1 cellular context compared by ENCODE assay signal in the genomic region with DNA sequence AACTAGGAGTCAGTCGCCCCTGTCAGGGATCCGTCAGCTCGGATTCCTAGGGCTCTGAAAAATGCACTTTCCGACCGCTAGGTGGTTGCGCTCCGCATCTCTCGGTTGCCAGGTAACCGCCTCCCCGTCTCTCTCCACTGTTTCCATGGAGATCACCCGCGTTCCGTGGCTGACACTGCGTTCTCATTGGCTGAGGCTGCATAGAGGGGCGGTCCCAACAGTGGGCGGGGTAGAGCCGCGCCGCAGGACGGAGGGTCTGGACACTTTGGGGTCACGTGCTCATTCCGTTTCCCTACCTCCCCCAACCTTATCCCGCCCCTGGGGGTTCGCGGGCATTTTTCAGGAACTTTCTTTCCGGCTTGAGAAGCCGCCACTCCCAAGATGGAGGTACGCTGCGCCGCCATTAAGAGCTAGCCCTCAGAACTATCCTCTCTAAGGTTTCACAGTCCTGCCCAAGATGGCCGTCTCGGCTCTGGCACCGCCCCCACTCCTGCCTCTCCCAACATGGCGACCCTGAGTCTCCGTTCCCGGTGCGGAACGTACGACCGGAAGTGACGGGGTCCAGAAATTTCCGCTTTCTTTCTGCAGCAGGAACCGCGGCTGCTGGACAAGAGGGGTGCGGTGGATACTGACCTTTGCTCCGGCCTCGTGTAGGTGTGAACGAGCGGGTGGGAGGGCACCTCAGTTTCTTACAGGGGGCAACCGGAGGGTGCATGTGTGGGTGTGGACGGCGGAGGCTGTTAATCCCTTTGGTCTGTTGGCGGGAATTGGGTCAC.
TF ChIP-seq lines count a peak whose summit lies in the region.

A gene (minus strand): TSS at position 65 of the 776 bp plus-strand sequence. CDS start 105 bp downstream, outside the sequence.
A gene with protein sequence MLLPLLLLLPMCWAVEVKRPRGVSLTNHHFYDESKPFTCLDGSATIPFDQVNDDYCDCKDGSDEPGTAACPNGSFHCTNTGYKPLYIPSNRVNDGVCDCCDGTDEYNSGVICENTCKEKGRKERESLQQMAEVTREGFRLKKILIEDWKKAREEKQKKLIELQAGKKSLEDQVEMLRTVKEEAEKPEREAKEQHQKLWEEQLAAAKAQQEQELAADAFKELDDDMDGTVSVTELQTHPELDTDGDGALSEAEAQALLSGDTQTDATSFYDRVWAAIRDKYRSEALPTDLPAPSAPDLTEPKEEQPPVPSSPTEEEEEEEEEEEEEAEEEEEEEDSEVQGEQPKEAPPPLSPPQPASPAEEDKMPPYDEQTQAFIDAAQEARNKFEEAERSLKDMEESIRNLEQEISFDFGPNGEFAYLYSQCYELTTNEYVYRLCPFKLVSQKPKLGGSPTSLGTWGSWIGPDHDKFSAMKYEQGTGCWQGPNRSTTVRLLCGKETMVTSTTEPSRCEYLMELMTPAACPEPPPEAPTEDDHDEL (plus strand): TSS at position 579 of the 776 bp plus-strand sequence. CDS start 483 bp downstream, outside the sequence.

TF ChIP-seq in HepG2, 621 proteins besides CTCF, POLR2A, EP300 and RAD21 (continued from another document and continues in another):
- TF ChIP-seq, protein P1, sequence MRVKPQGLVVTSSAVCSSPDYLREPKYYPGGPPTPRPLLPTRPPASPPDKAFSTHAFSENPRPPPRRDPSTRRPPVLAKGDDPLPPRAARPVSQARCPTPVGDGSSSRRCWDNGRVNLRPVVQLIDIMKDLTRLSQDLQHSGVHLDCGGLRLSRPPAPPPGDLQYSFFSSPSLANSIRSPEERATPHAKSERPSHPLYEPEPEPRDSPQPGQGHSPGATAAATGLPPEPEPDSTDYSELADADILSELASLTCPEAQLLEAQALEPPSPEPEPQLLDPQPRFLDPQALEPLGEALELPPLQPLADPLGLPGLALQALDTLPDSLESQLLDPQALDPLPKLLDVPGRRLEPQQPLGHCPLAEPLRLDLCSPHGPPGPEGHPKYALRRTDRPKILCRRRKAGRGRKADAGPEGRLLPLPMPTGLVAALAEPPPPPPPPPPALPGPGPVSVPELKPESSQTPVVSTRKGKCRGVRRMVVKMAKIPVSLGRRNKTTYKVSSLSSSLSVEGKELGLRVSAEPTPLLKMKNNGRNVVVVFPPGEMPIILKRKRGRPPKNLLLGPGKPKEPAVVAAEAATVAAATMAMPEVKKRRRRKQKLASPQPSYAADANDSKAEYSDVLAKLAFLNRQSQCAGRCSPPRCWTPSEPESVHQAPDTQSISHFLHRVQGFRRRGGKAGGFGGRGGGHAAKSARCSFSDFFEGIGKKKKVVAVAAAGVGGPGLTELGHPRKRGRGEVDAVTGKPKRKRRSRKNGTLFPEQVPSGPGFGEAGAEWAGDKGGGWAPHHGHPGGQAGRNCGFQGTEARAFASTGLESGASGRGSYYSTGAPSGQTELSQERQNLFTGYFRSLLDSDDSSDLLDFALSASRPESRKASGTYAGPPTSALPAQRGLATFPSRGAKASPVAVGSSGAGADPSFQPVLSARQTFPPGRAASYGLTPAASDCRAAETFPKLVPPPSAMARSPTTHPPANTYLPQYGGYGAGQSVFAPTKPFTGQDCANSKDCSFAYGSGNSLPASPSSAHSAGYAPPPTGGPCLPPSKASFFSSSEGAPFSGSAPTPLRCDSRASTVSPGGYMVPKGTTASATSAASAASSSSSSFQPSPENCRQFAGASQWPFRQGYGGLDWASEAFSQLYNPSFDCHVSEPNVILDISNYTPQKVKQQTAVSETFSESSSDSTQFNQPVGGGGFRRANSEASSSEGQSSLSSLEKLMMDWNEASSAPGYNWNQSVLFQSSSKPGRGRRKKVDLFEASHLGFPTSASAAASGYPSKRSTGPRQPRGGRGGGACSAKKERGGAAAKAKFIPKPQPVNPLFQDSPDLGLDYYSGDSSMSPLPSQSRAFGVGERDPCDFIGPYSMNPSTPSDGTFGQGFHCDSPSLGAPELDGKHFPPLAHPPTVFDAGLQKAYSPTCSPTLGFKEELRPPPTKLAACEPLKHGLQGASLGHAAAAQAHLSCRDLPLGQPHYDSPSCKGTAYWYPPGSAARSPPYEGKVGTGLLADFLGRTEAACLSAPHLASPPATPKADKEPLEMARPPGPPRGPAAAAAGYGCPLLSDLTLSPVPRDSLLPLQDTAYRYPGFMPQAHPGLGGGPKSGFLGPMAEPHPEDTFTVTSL (CRISPR knock-in tag; IDR thresholded peaks at IDR 0.05; ENCODE audit: borderline replicate concordance): no peak
- TF ChIP-seq, protein P2, sequence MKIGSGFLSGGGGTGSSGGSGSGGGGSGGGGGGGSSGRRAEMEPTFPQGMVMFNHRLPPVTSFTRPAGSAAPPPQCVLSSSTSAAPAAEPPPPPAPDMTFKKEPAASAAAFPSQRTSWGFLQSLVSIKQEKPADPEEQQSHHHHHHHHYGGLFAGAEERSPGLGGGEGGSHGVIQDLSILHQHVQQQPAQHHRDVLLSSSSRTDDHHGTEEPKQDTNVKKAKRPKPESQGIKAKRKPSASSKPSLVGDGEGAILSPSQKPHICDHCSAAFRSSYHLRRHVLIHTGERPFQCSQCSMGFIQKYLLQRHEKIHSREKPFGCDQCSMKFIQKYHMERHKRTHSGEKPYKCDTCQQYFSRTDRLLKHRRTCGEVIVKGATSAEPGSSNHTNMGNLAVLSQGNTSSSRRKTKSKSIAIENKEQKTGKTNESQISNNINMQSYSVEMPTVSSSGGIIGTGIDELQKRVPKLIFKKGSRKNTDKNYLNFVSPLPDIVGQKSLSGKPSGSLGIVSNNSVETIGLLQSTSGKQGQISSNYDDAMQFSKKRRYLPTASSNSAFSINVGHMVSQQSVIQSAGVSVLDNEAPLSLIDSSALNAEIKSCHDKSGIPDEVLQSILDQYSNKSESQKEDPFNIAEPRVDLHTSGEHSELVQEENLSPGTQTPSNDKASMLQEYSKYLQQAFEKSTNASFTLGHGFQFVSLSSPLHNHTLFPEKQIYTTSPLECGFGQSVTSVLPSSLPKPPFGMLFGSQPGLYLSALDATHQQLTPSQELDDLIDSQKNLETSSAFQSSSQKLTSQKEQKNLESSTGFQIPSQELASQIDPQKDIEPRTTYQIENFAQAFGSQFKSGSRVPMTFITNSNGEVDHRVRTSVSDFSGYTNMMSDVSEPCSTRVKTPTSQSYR (CRISPR knock-in tag; IDR thresholded peaks at IDR 0.05; ENCODE audit: borderline replicate concordance): peak; percentile 65; the same call in 1 of the 2 replicates
- TF ChIP-seq ZNF75D (CRISPR knock-in tag; IDR thresholded peaks at IDR 0.05; ENCODE audit: borderline replicate concordance): no peak
- no peak; the same call in 1 of the 2 replicates for TF ChIP-seq KLF6 (CRISPR knock-in tag; IDR thresholded peaks at IDR 0.05)
- peak; percentile 75; the same call in 1 of the 2 replicates for TF ChIP-seq MAZ (IDR thresholded peaks at IDR 0.05; ENCODE audit: borderline replicate concordance, low read depth, low read length)
- peak; percentile 78 for TF ChIP-seq MAZ (CRISPR knock-in tag; IDR thresholded peaks at IDR 0.05; ENCODE audit: low read depth)
- TF ChIP-seq ZSCAN29 (CRISPR knock-in tag; conservative IDR thresholded peaks at IDR 0.05): no peak
- no peak for TF ChIP-seq ZNF33A (CRISPR knock-in tag; IDR thresholded peaks at IDR 0.05; ENCODE audit: borderline replicate concordance)
- TF ChIP-seq MXD4 (CRISPR knock-in tag; IDR thresholded peaks at IDR 0.05): 0 out of 2 replicates have a peak, but pooled peaks have one; percentile 39
- TF ChIP-seq, protein P3, sequence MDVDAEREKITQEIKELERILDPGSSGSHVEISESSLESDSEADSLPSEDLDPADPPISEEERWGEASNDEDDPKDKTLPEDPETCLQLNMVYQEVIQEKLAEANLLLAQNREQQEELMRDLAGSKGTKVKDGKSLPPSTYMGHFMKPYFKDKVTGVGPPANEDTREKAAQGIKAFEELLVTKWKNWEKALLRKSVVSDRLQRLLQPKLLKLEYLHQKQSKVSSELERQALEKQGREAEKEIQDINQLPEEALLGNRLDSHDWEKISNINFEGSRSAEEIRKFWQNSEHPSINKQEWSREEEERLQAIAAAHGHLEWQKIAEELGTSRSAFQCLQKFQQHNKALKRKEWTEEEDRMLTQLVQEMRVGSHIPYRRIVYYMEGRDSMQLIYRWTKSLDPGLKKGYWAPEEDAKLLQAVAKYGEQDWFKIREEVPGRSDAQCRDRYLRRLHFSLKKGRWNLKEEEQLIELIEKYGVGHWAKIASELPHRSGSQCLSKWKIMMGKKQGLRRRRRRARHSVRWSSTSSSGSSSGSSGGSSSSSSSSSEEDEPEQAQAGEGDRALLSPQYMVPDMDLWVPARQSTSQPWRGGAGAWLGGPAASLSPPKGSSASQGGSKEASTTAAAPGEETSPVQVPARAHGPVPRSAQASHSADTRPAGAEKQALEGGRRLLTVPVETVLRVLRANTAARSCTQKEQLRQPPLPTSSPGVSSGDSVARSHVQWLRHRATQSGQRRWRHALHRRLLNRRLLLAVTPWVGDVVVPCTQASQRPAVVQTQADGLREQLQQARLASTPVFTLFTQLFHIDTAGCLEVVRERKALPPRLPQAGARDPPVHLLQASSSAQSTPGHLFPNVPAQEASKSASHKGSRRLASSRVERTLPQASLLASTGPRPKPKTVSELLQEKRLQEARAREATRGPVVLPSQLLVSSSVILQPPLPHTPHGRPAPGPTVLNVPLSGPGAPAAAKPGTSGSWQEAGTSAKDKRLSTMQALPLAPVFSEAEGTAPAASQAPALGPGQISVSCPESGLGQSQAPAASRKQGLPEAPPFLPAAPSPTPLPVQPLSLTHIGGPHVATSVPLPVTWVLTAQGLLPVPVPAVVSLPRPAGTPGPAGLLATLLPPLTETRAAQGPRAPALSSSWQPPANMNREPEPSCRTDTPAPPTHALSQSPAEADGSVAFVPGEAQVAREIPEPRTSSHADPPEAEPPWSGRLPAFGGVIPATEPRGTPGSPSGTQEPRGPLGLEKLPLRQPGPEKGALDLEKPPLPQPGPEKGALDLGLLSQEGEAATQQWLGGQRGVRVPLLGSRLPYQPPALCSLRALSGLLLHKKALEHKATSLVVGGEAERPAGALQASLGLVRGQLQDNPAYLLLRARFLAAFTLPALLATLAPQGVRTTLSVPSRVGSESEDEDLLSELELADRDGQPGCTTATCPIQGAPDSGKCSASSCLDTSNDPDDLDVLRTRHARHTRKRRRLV (CRISPR knock-in tag; IDR thresholded peaks at IDR 0.05): no peak
- peak; percentile 51; the same call in 1 of the 2 replicates for TF ChIP-seq RBFOX2 (IDR thresholded peaks at IDR 0.05; ENCODE audit: low read depth, low read length)
- 0 out of 2 replicates have a peak, but pooled peaks have one; percentile 55 for TF ChIP-seq MED1 (CRISPR knock-in tag; IDR thresholded peaks at IDR 0.05)
- TF ChIP-seq AGO2 (optimal IDR thresholded peaks at IDR 0.05; ENCODE audit: low read depth, low read length): peak; percentile 69
- 0 out of 2 replicates have a peak, but pooled peaks have one; percentile 34 for TF ChIP-seq CEBPG (CRISPR knock-in tag; IDR thresholded peaks at IDR 0.05)
- TF ChIP-seq LCORL (IDR thresholded peaks at IDR 0.05): no peak
- peak; percentile 78 for TF ChIP-seq LCORL (CRISPR knock-in tag; IDR thresholded peaks at IDR 0.05)
- no peak for TF ChIP-seq ZNF773 (CRISPR knock-in tag; IDR thresholded peaks at IDR 0.05; ENCODE audit: borderline replicate concordance)
- no peak for TF ChIP-seq ZKSCAN8 (CRISPR knock-in tag; IDR thresholded peaks at IDR 0.05; ENCODE audit: borderline replicate concordance)
- no peak for TF ChIP-seq ZNF567 (CRISPR knock-in tag; IDR thresholded peaks at IDR 0.05; ENCODE audit: borderline replicate concordance)
- TF ChIP-seq ZNF879 (CRISPR knock-in tag; IDR thresholded peaks at IDR 0.05): no peak
- TF ChIP-seq CHD2 (IDR thresholded peaks at IDR 0.05; ENCODE audit: low read depth, low read length): no peak
- TF ChIP-seq SOX6 (IDR thresholded peaks at IDR 0.05): no peak
- TF ChIP-seq SOX6 (CRISPR knock-in tag; IDR thresholded peaks at IDR 0.05): peak; percentile 65
- TF ChIP-seq SRF (IDR thresholded peaks at IDR 0.05; ENCODE audit: low read depth, low read length): 0 out of 2 replicates have a peak, but pooled peaks have one; percentile 4
- TF ChIP-seq PAWR (CRISPR knock-in tag; IDR thresholded peaks at IDR 0.05; ENCODE audit: borderline replicate concordance): no peak
- peak; percentile 90 for TF ChIP-seq NR2C2 (CRISPR knock-in tag; IDR thresholded peaks at IDR 0.05; ENCODE audit: borderline replicate concordance)
